In the genomic region with DNA sequence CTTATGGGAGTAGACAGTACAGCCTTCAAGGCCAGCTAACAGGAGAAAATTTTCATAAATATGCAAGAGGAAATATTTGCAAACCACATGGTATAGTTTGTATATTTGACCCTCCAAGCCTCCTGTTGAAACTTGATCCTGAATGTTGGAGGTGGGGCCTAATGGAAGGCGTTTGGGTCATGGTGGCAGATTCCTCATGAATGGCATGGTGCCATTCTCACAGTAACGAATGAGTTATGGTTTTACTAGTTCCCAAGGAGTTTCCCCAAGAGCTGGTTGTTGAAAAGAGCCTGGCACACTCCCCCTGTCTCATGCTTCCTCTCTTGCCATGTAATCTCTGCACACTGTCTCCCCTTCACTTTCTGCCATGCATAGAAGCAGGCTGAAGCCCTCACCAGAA, we compare ENCODE assay signal across 1 cellular context.
TF ChIP-seq lines count a peak whose summit lies in the region.

No MANE protein-coding gene starts in this region.

TF ChIP-seq in HCT116, 20 proteins besides CTCF, POLR2A, EP300 and RAD21 (continued from another document):
- TF ChIP-seq, protein P1, sequence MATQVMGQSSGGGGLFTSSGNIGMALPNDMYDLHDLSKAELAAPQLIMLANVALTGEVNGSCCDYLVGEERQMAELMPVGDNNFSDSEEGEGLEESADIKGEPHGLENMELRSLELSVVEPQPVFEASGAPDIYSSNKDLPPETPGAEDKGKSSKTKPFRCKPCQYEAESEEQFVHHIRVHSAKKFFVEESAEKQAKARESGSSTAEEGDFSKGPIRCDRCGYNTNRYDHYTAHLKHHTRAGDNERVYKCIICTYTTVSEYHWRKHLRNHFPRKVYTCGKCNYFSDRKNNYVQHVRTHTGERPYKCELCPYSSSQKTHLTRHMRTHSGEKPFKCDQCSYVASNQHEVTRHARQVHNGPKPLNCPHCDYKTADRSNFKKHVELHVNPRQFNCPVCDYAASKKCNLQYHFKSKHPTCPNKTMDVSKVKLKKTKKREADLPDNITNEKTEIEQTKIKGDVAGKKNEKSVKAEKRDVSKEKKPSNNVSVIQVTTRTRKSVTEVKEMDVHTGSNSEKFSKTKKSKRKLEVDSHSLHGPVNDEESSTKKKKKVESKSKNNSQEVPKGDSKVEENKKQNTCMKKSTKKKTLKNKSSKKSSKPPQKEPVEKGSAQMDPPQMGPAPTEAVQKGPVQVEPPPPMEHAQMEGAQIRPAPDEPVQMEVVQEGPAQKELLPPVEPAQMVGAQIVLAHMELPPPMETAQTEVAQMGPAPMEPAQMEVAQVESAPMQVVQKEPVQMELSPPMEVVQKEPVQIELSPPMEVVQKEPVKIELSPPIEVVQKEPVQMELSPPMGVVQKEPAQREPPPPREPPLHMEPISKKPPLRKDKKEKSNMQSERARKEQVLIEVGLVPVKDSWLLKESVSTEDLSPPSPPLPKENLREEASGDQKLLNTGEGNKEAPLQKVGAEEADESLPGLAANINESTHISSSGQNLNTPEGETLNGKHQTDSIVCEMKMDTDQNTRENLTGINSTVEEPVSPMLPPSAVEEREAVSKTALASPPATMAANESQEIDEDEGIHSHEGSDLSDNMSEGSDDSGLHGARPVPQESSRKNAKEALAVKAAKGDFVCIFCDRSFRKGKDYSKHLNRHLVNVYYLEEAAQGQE (IDR thresholded peaks at IDR 0.05; ENCODE audit: low read depth), result no peak
- TF ChIP-seq YY1 (IDR thresholded peaks at IDR 0.05; ENCODE audit: extremely low read depth, insufficient replicate concordance, low read depth, low read length), result no peak
- TF ChIP-seq CBX3 (IDR thresholded peaks at IDR 0.05; ENCODE audit: low read depth), result no peak
- TF ChIP-seq MAX (IDR thresholded peaks at IDR 0.05), result no peak
- no peak for TF ChIP-seq EZH2 (IDR thresholded peaks at IDR 0.05)
- TF ChIP-seq TCF7L2 (IDR thresholded peaks at IDR 0.05; ENCODE audit: borderline replicate concordance, extremely low read depth, insufficient read depth, insufficient read length), result no peak
- no peak for TF ChIP-seq ZFX (IDR thresholded peaks at IDR 0.05)
- TF ChIP-seq FOSL1 (IDR thresholded peaks at IDR 0.05; ENCODE audit: low read depth), result no peak
